Comparison of ENCODE assay signal across 6 cellular contexts in the genomic region with DNA sequence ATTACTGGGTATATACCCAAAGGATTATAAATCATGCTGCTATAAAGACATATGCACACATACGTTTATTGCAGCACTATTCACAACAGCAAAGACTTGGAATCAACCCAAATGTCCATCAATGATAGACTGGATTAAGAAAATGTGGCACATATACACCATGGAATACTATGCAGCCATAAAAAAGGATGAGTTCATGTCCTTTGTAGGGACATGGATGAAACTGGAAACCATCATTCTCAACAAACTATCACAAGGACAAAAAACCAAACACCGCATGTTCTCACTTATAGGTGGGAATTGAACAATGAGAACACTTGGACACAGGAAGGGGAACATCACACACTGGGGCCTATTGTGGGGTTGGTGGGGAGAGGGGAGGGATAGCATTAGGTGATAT. TPM values are rescaled to one million over a fixed set of nuclear protein-coding genes. Genes with fewer than 3 reads are reported as not detected.
"Had no signal": no experiment of that assay in that cellular context is flagged by ENCODE, and none has a peak within 500 bp of the region (broad histone marks: within the 10 kb centered on the region; RNA-seq: fewer than 3 reads in every experiment).

No MANE protein-coding gene starts in this region.

RNA-seq across cellular contexts. Expression of a gene that starts 38.4 kb away (rescaled TPM):
- total RNA-seq: OCI-LY7, Right ventricle myocardium inferior, Right ventricle myocardium superior, RPMI7951, SJSA1 had no signal
- polyA plus RNA-seq: SK-N-SH had no signal
